10 cellular contexts compared by ENCODE assay signal in the genomic region with DNA sequence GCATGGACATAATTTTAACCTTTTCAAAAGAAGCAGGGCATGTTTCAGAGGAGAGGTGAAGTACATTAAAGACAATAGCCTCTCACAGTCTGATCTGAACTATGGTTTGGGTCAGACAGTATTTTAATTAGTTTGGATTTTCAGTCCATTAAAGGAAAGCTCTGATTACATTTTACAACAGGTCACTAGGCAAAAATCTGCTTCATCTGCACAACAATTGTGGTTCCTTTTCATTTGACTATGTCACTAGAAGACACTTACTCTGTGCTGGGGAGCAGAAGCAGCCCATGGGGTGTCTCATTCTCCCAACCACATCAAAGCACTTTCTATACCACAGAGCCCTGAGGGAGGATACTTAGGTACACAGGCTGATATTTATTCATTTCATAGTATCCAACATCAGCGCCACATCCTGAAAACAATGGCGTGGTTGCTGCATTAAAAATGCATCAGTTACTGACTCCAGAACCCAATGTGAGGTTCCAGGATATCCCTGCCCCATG. TPM values are rescaled to one million over a fixed set of nuclear protein-coding genes. Genes with fewer than 3 reads are reported as not detected.
DNase-seq lines count a peak whose midpoint lies in the region; ATAC-seq and TF ChIP-seq lines count a peak whose summit lies in the region.
"Had no signal": no experiment of that assay in that cellular context is flagged by ENCODE, and none has a peak within 500 bp of the region (broad histone marks: within the 10 kb centered on the region; RNA-seq: fewer than 3 reads in every experiment).

No MANE protein-coding gene starts in this region.

- TF ChIP-seq CTCF in mesothelial cell of epicardium (IDR thresholded peaks at IDR 0.05; ENCODE audit: unreplicated experiment), result no peak

- H3K36me3 Mint-ChIP-seq in mesothelial cell of epicardium, result peaks cover 18% of the 10 kb centered on the region

- H3K4me3 Mint-ChIP-seq in mesothelial cell of epicardium, result peak overlapping the region; percentile 53

- H3K9me3 Mint-ChIP-seq in mesothelial cell of epicardium, result peaks cover 6% of the 10 kb centered on the region

- intact Hi-C loops in left ventricle myocardium superior (cut with micrococcal nuclease), result no loop called here

- ATAC-seq in HG03095 (IDR thresholded peaks at IDR 0.05; ENCODE audit: unreplicated experiment), result peak; percentile 49
- ATAC-seq in left ventricle myocardium superior, result no peak
- ATAC-seq: upper lobe of right lung had no signal

- no peaks in the 10 kb centered on the region for H3K27me3 Mint-ChIP-seq in mesothelial cell of epicardium (ENCODE audit: low read depth)

- peak; percentile 46 for DNase-seq in NCI-H2107 treated with DMSO at 0.1 percent for 48 hours (lab: John Stamatoyannopoulos, UW; ENCODE audit: unreplicated experiment)
- no peak for DNase-seq in NCI-H2107 (lab: John Stamatoyannopoulos, UW)
- DNase-seq in T-helper 9 cell, result peak; percentile 1
- no peak for DNase-seq in mesothelial cell of epicardium (ENCODE audit: low spot score in 2 of 2, unreplicated experiment in 2 of 2)
- no peak for DNase-seq in NCI-H69 (lab: John Stamatoyannopoulos, UW)
- DNase-seq in left ventricle myocardium superior, result no peak
- DNase-seq in NK-92 (lab: John Stamatoyannopoulos, UW; ENCODE audit: unreplicated experiment), result no peak
- DNase-seq: 8988T, upper lobe of right lung had no signal

- peak overlapping the region; percentile 89 for H3K27ac Mint-ChIP-seq in mesothelial cell of epicardium

- H3K4me1 Mint-ChIP-seq in mesothelial cell of epicardium, result peaks cover 50% of the 10 kb centered on the region

RNA-seq across cellular contexts. Expression of a gene that starts 36.6 kb away (rescaled TPM):
- total RNA-seq in mesothelial cell of epicardium (263 to 276 TPM (median 273 TPM) in 3 replicates), left ventricle myocardium superior (46.7 TPM)

Comparison
In these comparisons a context has a peak if more than half of its experiments do, and no peak if none do; other contexts are left out.
1. DNase-seq: peak in NCI-H2107 treated with DMSO at 0.1 percent for 48 hours (single experiment) and T-helper 9 cell (single experiment); none in NCI-H2107 (single experiment), mesothelial cell of epicardium (0 of 2), NCI-H69 (single experiment), left ventricle myocardium superior (single experiment) and NK-92 (single experiment).